Comparison of ENCODE assay signal across 10 cellular contexts in genomic region chr3:140753865-140754754, GRCh38.
A peak's percentile ranks its signal among the peaks of the same experiment; 100 is the strongest.
DNase-seq lines count a peak whose midpoint lies in the region; ATAC-seq and TF ChIP-seq lines count a peak whose summit lies in the region.
"Had no signal": no experiment of that assay in that cellular context is flagged by ENCODE, and none has a peak within 500 bp of the region (broad histone marks: within the 10 kb centered on the region; RNA-seq: fewer than 3 reads in every experiment).

No MANE protein-coding gene starts in this region.

- 72 to 82% (median 76%) methylated on average over 4 of the region's 4 CpGs for WGBS in heart left ventricle, 4 donors

- H3K4me1 ChIP-seq in right atrium auricular region, result no peaks in the 10 kb centered on the region
- H3K4me1 ChIP-seq in heart left ventricle, result no peaks in the 10 kb centered on the region

- H3K27me3 ChIP-seq in right atrium auricular region (no peaks in the 10 kb centered on the region), heart left ventricle (peaks cover 0 to 15% (median 3%) of the 10 kb centered on the region in 9 donors)

- intact Hi-C loops in heart left ventricle (cut with DNase I), result no loop called here

- TF ChIP-seq CTCF in GM12864 (IDR thresholded peaks at IDR 0.05; ENCODE audit: low read depth, low read length, missing control alignments), result peak; percentile 8
- TF ChIP-seq CTCF in right atrium auricular region (IDR thresholded peaks at IDR 0.05), result no peak
- TF ChIP-seq CTCF in heart left ventricle (IDR thresholded peaks at IDR 0.05), result no peak

- H3K36me3 ChIP-seq in right atrium auricular region (no peaks in the 10 kb centered on the region), heart left ventricle (no peaks in the 10 kb centered on the region)

- no peak overlapping the region for H3K27ac ChIP-seq in right atrium auricular region
- no peak overlapping the region for H3K27ac ChIP-seq in heart left ventricle

- H3K9me3 ChIP-seq in right atrium auricular region, result no peaks in the 10 kb centered on the region
- no peaks in the 10 kb centered on the region for H3K9me3 ChIP-seq in heart left ventricle

- peak; percentile 39 for DNase-seq in GM12864 (ENCODE audit: low read depth)
- DNase-seq in RPMI8226, result peak; percentile 67
- DNase-seq in right atrium auricular region (ENCODE audit: low spot score), result no peak
- no peak for DNase-seq in SIG-M5 treated with dmso at 0.1 percent for 504 hours (lab: John Stamatoyannopoulos, UW; ENCODE audit: unreplicated experiment)
- DNase-seq in NCI-H1105 treated with DMSO at 0.1 percent for 48 hours (lab: John Stamatoyannopoulos, UW), result no peak
- DNase-seq in heart left ventricle, result no peak
- DNase-seq: activated T-cell treated with anti-CD3 and anti-CD28 coated beads, Interleukin-2, amount 50 U/mL, for 4 hours; effector CD8-positive, alpha-beta T cell had no signal

- TF ChIP-seq POLR2A in heart left ventricle (IDR thresholded peaks at IDR 0.05), result no peak

- H3K4me3 ChIP-seq in GM12864 (ENCODE audit: low read depth, low read length), result no peak overlapping the region
- H3K4me3 ChIP-seq in right atrium auricular region, result no peak overlapping the region
- H3K4me3 ChIP-seq in heart left ventricle, result no peak overlapping the region

- ATAC-seq in GM19463 (IDR thresholded peaks at IDR 0.05; ENCODE audit: unreplicated experiment), result peak; percentile 63
- ATAC-seq in HG03159 (IDR thresholded peaks at IDR 0.05; ENCODE audit: unreplicated experiment), result peak; percentile 52
- no peak for ATAC-seq in heart left ventricle
- ATAC-seq: activated T-cell treated with anti-CD3 and anti-CD28 coated beads, Interleukin-2, amount 50 U/mL, for 4 hours had no signal

Comparison
In these comparisons a context has a peak if more than half of its experiments do, and no peak if none do; other contexts are left out.
1. DNase-seq: peak in GM12864 (single experiment) and RPMI8226 (single experiment); none in right atrium auricular region (single experiment), SIG-M5 treated with dmso at 0.1 percent for 504 hours (single experiment), NCI-H1105 treated with DMSO at 0.1 percent for 48 hours (single experiment) and heart left ventricle (0 of 5).
2. ATAC-seq: peak in GM19463 (single experiment) and HG03159 (single experiment); none in heart left ventricle (0 of 4).